In genomic region chr13:77326905-77327604, GRCh38 we compare ENCODE assay signal across 1 cellular context.
TF ChIP-seq lines count a peak whose summit lies in the region.

TSS of gene MYCBP2 (minus strand) at chr13:77327094. CDS start at chr13:77326775, 319 bp downstream.

TF ChIP-seq in GM12878, 131 proteins besides CTCF, POLR2A, EP300 and RAD21 (continued from another document):
- TF ChIP-seq IRF5 (IDR thresholded peaks at IDR 0.05; ENCODE audit: borderline replicate concordance) (peak; percentile 84), RAD51 (IDR thresholded peaks at IDR 0.05) (0 out of 2 replicates have a peak, but pooled peaks have one; percentile 11), LARP7 (IDR thresholded peaks at IDR 0.05) (no peak), FOS (IDR thresholded peaks at IDR 0.05; ENCODE audit: borderline replicate concordance, extremely low read depth, insufficient read length) (no peak), STAT1 (conservative IDR thresholded peaks at IDR 0.05) (no peak), TARDBP (IDR thresholded peaks at IDR 0.05; ENCODE audit: borderline replicate concordance) (peak; percentile 84; the same call in 1 of the 2 replicates)
